ENCODE assay signal across 14 cellular contexts in the genomic region with DNA sequence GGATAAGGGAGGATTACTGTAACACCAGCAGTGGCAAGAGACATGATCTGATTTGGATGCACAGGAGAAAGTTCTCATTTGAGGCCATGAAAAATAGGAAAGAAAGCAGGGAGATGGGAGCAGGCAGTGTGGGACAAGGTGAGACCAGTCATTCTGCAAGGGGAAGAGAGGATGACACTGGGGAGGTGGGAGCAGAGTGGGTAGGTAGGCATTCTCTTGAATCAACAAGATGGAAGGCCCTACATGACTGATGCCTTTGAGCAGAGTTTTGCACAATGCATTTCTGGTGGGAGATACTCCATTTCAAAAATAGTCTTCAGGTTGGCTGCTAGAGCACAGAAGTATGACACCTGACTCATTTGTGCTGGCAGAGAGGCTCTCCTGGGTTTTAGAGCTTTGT. TPM values are rescaled to one million over a fixed set of nuclear protein-coding genes. Genes with fewer than 3 reads are reported as not detected.
A peak's percentile ranks its signal among the peaks of the same experiment; 100 is the strongest.
DNase-seq lines count a peak whose midpoint lies in the region; ATAC-seq and TF ChIP-seq lines count a peak whose summit lies in the region.
"Had no signal": no experiment of that assay in that cellular context is flagged by ENCODE, and none has a peak within 500 bp of the region (broad histone marks: within the 10 kb centered on the region; RNA-seq: fewer than 3 reads in every experiment).

No MANE protein-coding gene starts in this region.

- no peak overlapping the region for H2BK120ac ChIP-seq in H9 (ENCODE audit: low read depth, low read length, poor library complexity, severe bottlenecking)

- H3K23me2 ChIP-seq in H9 (ENCODE audit: insufficient read length, low read depth, low read length, poor library complexity, severe bottlenecking), result no peaks in the 10 kb centered on the region

- H4K20me1 ChIP-seq in H9 (ENCODE audit: control insufficient read depth, insufficient read depth, insufficient read length), result peaks cover 3% of the 10 kb centered on the region

- H3K4me3 Mint-ChIP-seq in CD8-positive, alpha-beta memory T cell, result no peak overlapping the region
- H3K4me3 Mint-ChIP-seq in H9 (no peak overlapping the region), activated B cell treated with CpG ODN at 0.5 μM for 24 hours (no peak overlapping the region), immature natural killer cell (no peak overlapping the region)

- intact Hi-C loops in activated B cell treated with CpG ODN at 0.5 μM for 24 hours (cut with micrococcal nuclease), result loop anchor here (10.0 kb wide), 2 partner anchors 171 to 931 kb away; no protein-coding TSS in a partner anchor

- DNase-seq in CD8-positive, alpha-beta memory T cell, result no peak
- DNase-seq in H9, result no peak
- no peak for DNase-seq in activated B cell treated with CpG ODN at 0.5 μM for 24 hours
- no peak for DNase-seq in immature natural killer cell
- DNase-seq in Peyer's patch, result no peak
- DNase-seq in dedifferentiated amniotic fluid mesenchymal stem cell (ENCODE audit: extremely low spot score), result no peak
- DNase-seq in HuH-7 (ENCODE audit: low spot score), result no peak
- DNase-seq: dorsolateral prefrontal cortex; hypothalamus; NCI-H2171; NK-92 treated with Interleukin-12 subunit alpha and Interleukin-12 subunit beta, amount 100 ng/mL, for 24 hours; stimulated activated CD4-positive, alpha-beta T cell treated with anti-CD3 and anti-CD28 coated beads, Interleukin-1b, Interleukin-23, amount 100 ng/mL, for 48 hours had no signal

- no peaks in the 10 kb centered on the region for H3K79me2 ChIP-seq in H9 (ENCODE audit: insufficient read depth, low read length)

- no peak overlapping the region for H3T11ph ChIP-seq in H9 (ENCODE audit: low read length)

- H3K9me3 ChIP-seq in CD8-positive, alpha-beta memory T cell (ENCODE audit: low read length), result no peaks in the 10 kb centered on the region
- H3K9me3 ChIP-seq in H9 (ENCODE audit: control insufficient read depth, low read depth, low read length), result no peaks in the 10 kb centered on the region
- no peaks in the 10 kb centered on the region for H3K9me3 ChIP-seq in Peyer's patch
- H3K9me3 ChIP-seq: tibial nerve had no signal

- H3K23ac ChIP-seq in H9 (ENCODE audit: insufficient read length, low read depth, low read length), result no peak overlapping the region

- POLR2A ChIA-PET in CD8-positive, alpha-beta memory T cell (lab: Charles Lee), result no interaction called here
- POLR2A ChIA-PET in activated B cell treated with CpG ODN at 0.5 μM for 24 hours (lab: Charles Lee), result interaction anchor here (0.8 to 1.0 kb wide), 2 partner anchors 10 to 14 kb away, joined by 3 to 6 read pairs; no protein-coding TSS in a partner anchor

- H2AK5ac ChIP-seq in H9 (ENCODE audit: insufficient read length, low read length), result no peak overlapping the region

- peaks cover 26 to 42% (median 41%) of the 10 kb centered on the region in 3 donors for H3K4me1 Mint-ChIP-seq in CD8-positive, alpha-beta memory T cell
- H3K4me1 Mint-ChIP-seq in H9 (peaks cover 50% of the 10 kb centered on the region in 2 experiments), activated B cell treated with CpG ODN at 0.5 μM for 24 hours (peaks cover 36% of the 10 kb centered on the region), immature natural killer cell (peaks cover 22 to 41% of the 10 kb centered on the region in 2 donors)

- H2BK20ac ChIP-seq in H9 (ENCODE audit: low read depth, low read length, poor library complexity, severe bottlenecking), result no peak overlapping the region

- H3K56ac ChIP-seq in H9 (ENCODE audit: insufficient read length, low read depth, low read length), result no peak overlapping the region

- H3K27me3 ChIP-seq in CD8-positive, alpha-beta memory T cell (ENCODE audit: insufficient read depth, low read length, poor library complexity, severe bottlenecking), result no peaks in the 10 kb centered on the region
- H3K27me3 ChIP-seq in H9 (ENCODE audit: insufficient read depth, low read length) (no peaks in the 10 kb centered on the region), Peyer's patch (no peaks in the 10 kb centered on the region)
- H3K27me3 ChIP-seq: dorsolateral prefrontal cortex, tibial nerve had no signal

- no peak overlapping the region for H4K8ac ChIP-seq in H9 (replicated peaks; ENCODE audit: insufficient read length, low read depth, low read length)

- no peak for TF ChIP-seq POLR2A in Peyer's patch (IDR thresholded peaks at IDR 0.05)

- no peak overlapping the region for H4K5ac ChIP-seq in H9 (ENCODE audit: insufficient read length, low read depth, low read length)

- no peak overlapping the region for H2BK15ac ChIP-seq in H9 (ENCODE audit: low read depth, low read length)

- H3K4me1 ChIP-seq in CD8-positive, alpha-beta memory T cell (ENCODE audit: insufficient read depth, low read length), result peaks cover 5% of the 10 kb centered on the region
- no peaks in the 10 kb centered on the region; the same call in 1 of the 2 replicates for H3K4me1 ChIP-seq in H9 (ENCODE audit: insufficient read depth, low read length)
- peaks cover 0 to 5% (median 0%) of the 10 kb centered on the region in 4 donors for H3K4me1 ChIP-seq in Peyer's patch

- H4K91ac ChIP-seq in H9 (ENCODE audit: insufficient read length, low read depth, low read length), result no peak overlapping the region

- H3K4ac ChIP-seq in H9 (ENCODE audit: low read depth, low read length), result no peak overlapping the region

- H3K9ac ChIP-seq in H9 (ENCODE audit: extremely low read depth, insufficient read length, low read length), result no peak overlapping the region

- no peaks in the 10 kb centered on the region for H3K9me3 Mint-ChIP-seq in CD8-positive, alpha-beta memory T cell
- H3K9me3 Mint-ChIP-seq in H9 (no peaks in the 10 kb centered on the region), activated B cell treated with CpG ODN at 0.5 μM for 24 hours (no peaks in the 10 kb centered on the region), immature natural killer cell (no peaks in the 10 kb centered on the region)

- peaks cover 0 to 44% (median 20%) of the 10 kb centered on the region in 3 donors for H3K36me3 Mint-ChIP-seq in CD8-positive, alpha-beta memory T cell
- H3K36me3 Mint-ChIP-seq in H9 (ENCODE audit: insufficient read depth in 1 of 3, low read depth in 3 of 3) (peaks cover 30 to 43% (median 36%) of the 10 kb centered on the region in 3 experiments), activated B cell treated with CpG ODN at 0.5 μM for 24 hours (ENCODE audit: low read depth) (peaks cover 51% of the 10 kb centered on the region), immature natural killer cell (peaks cover 11 to 30% (median 18%) of the 10 kb centered on the region in 3 donors)

- H3K27ac ChIP-seq in CD8-positive, alpha-beta memory T cell (ENCODE audit: low read depth, low read length), result no peak overlapping the region
- H3K27ac ChIP-seq in H9 (ENCODE audit: insufficient read length, low read depth, low read length) (peak overlapping the region; percentile 35), Peyer's patch (no peak overlapping the region)
- H3K27ac ChIP-seq: tibial nerve had no signal

- H3K27ac Mint-ChIP-seq in CD8-positive, alpha-beta memory T cell, result peak overlapping the region in 5 of 8 donors; percentile 6 to 48 (median 40)
- H3K27ac Mint-ChIP-seq in H9 (peak overlapping the region in 2 of 3 experiments; percentile 25 to 46; a peak in 4 of 7 replicates), activated B cell treated with CpG ODN at 0.5 μM for 24 hours (peak overlapping the region; percentile 3), immature natural killer cell (peak overlapping the region in 5 of 6 donors; percentile 11 to 82 (median 50))

- no peak overlapping the region for H3K18ac ChIP-seq in H9 (ENCODE audit: insufficient read length, low read depth, low read length)

- H3K36me3 ChIP-seq in CD8-positive, alpha-beta memory T cell (ENCODE audit: insufficient read depth, low read length), result peaks cover 33% of the 10 kb centered on the region
- H3K36me3 ChIP-seq in Peyer's patch, result peaks cover 0 to 32% (median 0%) of the 10 kb centered on the region in 3 donors

- H3K4me2 ChIP-seq in H9 (ENCODE audit: insufficient read depth, insufficient read length, low read length), result no peak overlapping the region

- CTCF ChIA-PET in CD8-positive, alpha-beta memory T cell (lab: Charles Lee), result interaction anchor here (4.7 kb wide), 1 partner anchor 1152 kb away, joined by 64 read pairs; no protein-coding TSS in a partner anchor
- CTCF ChIA-PET in activated B cell treated with CpG ODN at 0.5 μM for 24 hours (lab: Charles Lee), result interaction anchor here (6.0 kb wide), 1 partner anchor 1152 kb away, joined by 99 read pairs; no protein-coding TSS in a partner anchor

- no peak overlapping the region; the same call in 1 of the 2 replicates for H3K14ac ChIP-seq in H9 (ENCODE audit: insufficient read depth, low read length)

- no peak overlapping the region for H2AFZ ChIP-seq in H9 (ENCODE audit: low read length)

- H3K4me3 ChIP-seq in CD8-positive, alpha-beta memory T cell (ENCODE audit: low read length), result no peak overlapping the region
- no peak overlapping the region for H3K4me3 ChIP-seq in Peyer's patch
- H3K4me3 ChIP-seq: dorsolateral prefrontal cortex, tibial nerve had no signal

- no peaks in the 10 kb centered on the region for H3K27me3 Mint-ChIP-seq in CD8-positive, alpha-beta memory T cell
- H3K27me3 Mint-ChIP-seq in H9 (ENCODE audit: low read depth), result no peaks in the 10 kb centered on the region; the same call in 1 of the 2 replicates
- no peaks in the 10 kb centered on the region for H3K27me3 Mint-ChIP-seq in activated B cell treated with CpG ODN at 0.5 μM for 24 hours
- no peaks in the 10 kb centered on the region for H3K27me3 Mint-ChIP-seq in immature natural killer cell (ENCODE audit: low read depth in 3 of 3)

- H2BK12ac ChIP-seq in H9 (ENCODE audit: insufficient read length, low read depth, low read length), result no peak overlapping the region

- H2BK5ac ChIP-seq in H9 (ENCODE audit: insufficient read length, low read length), result no peak overlapping the region

- no peaks in the 10 kb centered on the region for H3K79me1 ChIP-seq in H9 (ENCODE audit: insufficient read depth, low read depth, low read length, poor library complexity, severe bottlenecking)

- no peak for ATAC-seq in activated B cell treated with CpG ODN at 0.5 μM for 24 hours (ENCODE audit: low read depth)
- ATAC-seq: left lobe of liver had no signal

- TF ChIP-seq CTCF in H9 (conservative IDR thresholded peaks at IDR 0.05) (no peak), activated B cell treated with CpG ODN at 0.5 μM for 24 hours (IDR thresholded peaks at IDR 0.05) (no peak), Peyer's patch (IDR thresholded peaks at IDR 0.05) (no peak)

RNA-seq across cellular contexts. Expression of gene RPS24, which starts 10.5 kb away (rescaled TPM):
- total RNA-seq in CD8-positive, alpha-beta memory T cell, result 1,000 to 10,000 TPM; 1,808 to 1,994 TPM
- polyA plus RNA-seq in CD8-positive, alpha-beta memory T cell, result 996 TPM
- total RNA-seq in H9 (2021) (1,949 and 1,966 TPM in 2 replicates), activated B cell treated with CpG ODN at 0.5 μM for 24 hours (2,004 and 2,355 TPM in 2 replicates), Peyer's patch (1,000 to 10,000 TPM in 3 of 4 donors, 100 to 1,000 TPM in 1; 999 to 2,177 (median 1,337) TPM)
- 1,000 to 10,000 TPM in 1 of 3 donors, 100 to 1,000 TPM in 2; 531 to 1,299 (median 721) TPM for polyA plus RNA-seq in immature natural killer cell

RNA-seq across cellular contexts. Expression of gene POLR3A, which starts 14.9 kb away (rescaled TPM):
- total RNA-seq in CD8-positive, alpha-beta memory T cell, result 10 to 100 TPM; 26.0 to 27.2 TPM
- 10.2 TPM for polyA plus RNA-seq in CD8-positive, alpha-beta memory T cell
- total RNA-seq in H9 (2021) (37.6 and 38.0 TPM in 2 replicates), activated B cell treated with CpG ODN at 0.5 μM for 24 hours (17.0 and 20.3 TPM in 2 replicates), Peyer's patch (10 to 100 TPM; 19.8 to 24.3 (median 22.2) TPM)
- 10 to 100 TPM in 1 of 3 donors, 1 to 10 TPM in 2; 3.4 to 13.5 (median 5.8) TPM for polyA plus RNA-seq in immature natural killer cell
